18 cellular contexts compared by ENCODE assay signal in the genomic region with DNA sequence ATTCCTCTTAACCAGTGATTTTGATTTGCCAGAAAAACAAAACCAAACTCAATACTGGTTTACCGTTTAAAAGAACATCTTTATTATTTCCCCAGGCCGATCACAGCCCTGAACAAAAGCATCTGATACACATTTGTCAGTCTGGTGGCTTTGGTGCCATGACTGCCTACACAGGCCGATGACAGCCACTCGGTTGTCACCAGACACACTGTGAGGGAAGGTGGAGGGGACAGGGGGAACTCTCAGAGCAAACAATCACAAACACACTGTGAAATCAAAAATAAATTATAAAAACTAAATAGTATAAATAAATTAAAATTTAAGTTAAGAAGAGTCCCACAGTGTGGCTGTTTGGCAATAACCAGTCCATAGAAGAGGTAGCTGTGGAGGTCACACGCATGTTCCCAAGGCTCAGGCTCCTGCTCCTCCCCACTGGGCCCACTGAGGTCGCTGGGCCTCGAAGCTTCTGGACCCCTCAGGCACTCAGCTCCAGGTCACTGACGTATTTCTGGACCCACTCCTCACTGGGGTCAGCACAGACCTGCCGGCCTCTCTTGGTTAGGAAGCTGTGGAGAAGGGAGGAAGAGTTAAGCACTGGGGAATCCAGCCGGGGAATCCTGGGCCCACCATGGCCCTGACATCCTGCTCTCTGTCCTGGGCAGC. TPM values are rescaled to one million over a fixed set of nuclear protein-coding genes. Genes with fewer than 3 reads are reported as not detected.
A peak's percentile ranks its signal among the peaks of the same experiment; 100 is the strongest.
DNase-seq lines count a peak whose midpoint lies in the region; ATAC-seq and TF ChIP-seq lines count a peak whose summit lies in the region.
"Not testable (repeated sequence)": the region's sequence is repeated elsewhere in the genome, so short reads cannot be mapped to it uniquely, and the experiment has no call there.
"Had no signal": no experiment of that assay in that cellular context is flagged by ENCODE, and none has a peak within 500 bp of the region (broad histone marks: within the 10 kb centered on the region; RNA-seq: fewer than 3 reads in every experiment).

No MANE protein-coding gene starts in this region.

- not testable (repeated sequence) for H3K79me2 ChIP-seq in HCT116 (ENCODE audit: insufficient read depth, low read length); OCI-LY1 (ENCODE audit: insufficient read depth, low read length)

- peaks cover 33% of the 10 kb centered on the region for H3K27me3 Mint-ChIP-seq in activated naive CD8-positive, alpha-beta T cell treated with anti-CD3 and anti-CD28 coated beads, Interleukin-2, amount 50 U/mL, for 24 hours
- H3K27me3 Mint-ChIP-seq in endothelial cell (ENCODE audit: unreplicated experiment); natural killer cell treated with Interleukin-12 subunit alpha and Interleukin-12 subunit beta and Interleukin-15 and Interleukin-18, amount 100 ng/mL, for 72 hours: not testable (repeated sequence)

- not testable (repeated sequence) for BruUV-seq in HCT116 (replicated peaks; lab: Mats Ljungman, UMichigan)

- H3K9ac ChIP-seq in BLaER1; HCT116 (ENCODE audit: low read length); OCI-LY1 (ENCODE audit: low read length): not testable (repeated sequence)

- not testable (repeated sequence) for TF ChIP-seq RAD21 in HCT116 (IDR thresholded peaks at IDR 0.05; ENCODE audit: low read depth)

- H3K27ac ChIP-seq in BLaER1 (peak overlapping the region; percentile 59), OCI-LY1 (ENCODE audit: low read depth, low read length, poor library complexity, severe bottlenecking) (peak overlapping the region; percentile 54), spleen (peak overlapping the region in 5 of 8 donors; percentile 41 to 72 (median 70))
- H3K27ac ChIP-seq in HCT116 (ENCODE audit: low read depth, low read length), result not testable (repeated sequence)

- H3K27ac Mint-ChIP-seq in activated naive CD8-positive, alpha-beta T cell treated with anti-CD3 and anti-CD28 coated beads, Interleukin-2, amount 50 U/mL, for 24 hours, result peak overlapping the region; percentile 74
- peak overlapping the region; percentile 62 for H3K27ac Mint-ChIP-seq in endothelial cell (ENCODE audit: unreplicated experiment)
- peak overlapping the region; percentile 77 to 91 for H3K27ac Mint-ChIP-seq in natural killer cell treated with Interleukin-12 subunit alpha and Interleukin-12 subunit beta and Interleukin-15 and Interleukin-18, amount 100 ng/mL, for 72 hours

- not testable (repeated sequence) for H2AFZ ChIP-seq in HCT116 (ENCODE audit: low read depth, low read length, poor library complexity, severe bottlenecking); OCI-LY1 (ENCODE audit: low read length)

- H4K20me1 ChIP-seq in BLaER1; HCT116 (ENCODE audit: insufficient read depth); OCI-LY1 (ENCODE audit: insufficient read depth, low read length): not testable (repeated sequence)

- H3K4me1 ChIP-seq in BLaER1 (peaks cover 76% of the 10 kb centered on the region), OCI-LY1 (ENCODE audit: insufficient read depth, low read length, severe bottlenecking) (peaks cover 28% of the 10 kb centered on the region), spleen (peaks cover 0 to 94% (median 63%) of the 10 kb centered on the region in 6 donors)
- not testable (repeated sequence) for H3K4me1 ChIP-seq in HCT116 (ENCODE audit: control insufficient read depth in 1 of 2, insufficient read depth in 2 of 2, low read length in 2 of 2)

- H3K9me2 ChIP-seq in HCT116 (ENCODE audit: insufficient read depth); OCI-LY1 (ENCODE audit: low read depth, low read length): not testable (repeated sequence)

- H3K4me2 ChIP-seq in BLaER1, result peak overlapping the region; percentile 82
- not testable (repeated sequence) for H3K4me2 ChIP-seq in HCT116 (ENCODE audit: low read length); OCI-LY1 (ENCODE audit: low read length)

- not testable (repeated sequence) for H3K36me3 Mint-ChIP-seq in activated naive CD8-positive, alpha-beta T cell treated with anti-CD3 and anti-CD28 coated beads, Interleukin-2, amount 50 U/mL, for 24 hours (ENCODE audit: low read depth); endothelial cell (ENCODE audit: low read depth, unreplicated experiment); natural killer cell treated with Interleukin-12 subunit alpha and Interleukin-12 subunit beta and Interleukin-15 and Interleukin-18, amount 100 ng/mL, for 72 hours

- TF ChIP-seq POLR2A in HCT116 (IDR thresholded peaks at IDR 0.05; ENCODE audit: borderline replicate concordance, extremely low read depth, insufficient read depth, insufficient read length); spleen (IDR thresholded peaks at IDR 0.05): not testable (repeated sequence)

- RAD21 ChIA-PET in HCT116 (lab: Charles Lee; ENCODE audit: low non-redundant PET in 1 of 2, low total read pairs in 2 of 2, uncharacterized antibody in 2 of 2, unreplicated experiment in 2 of 2), result interaction anchor here in 1 of 2 experiments (0.7 kb wide), 1 partner anchor 12 kb away, joined by 3 read pairs; no protein-coding TSS in a partner anchor

- H3K9me3 Mint-ChIP-seq in activated naive CD8-positive, alpha-beta T cell treated with anti-CD3 and anti-CD28 coated beads, Interleukin-2, amount 50 U/mL, for 24 hours; endothelial cell (ENCODE audit: unreplicated experiment); natural killer cell treated with Interleukin-12 subunit alpha and Interleukin-12 subunit beta and Interleukin-15 and Interleukin-18, amount 100 ng/mL, for 72 hours: not testable (repeated sequence)

- H3K4me3 ChIP-seq in BLaER1; HCT116 (replicated peaks in 1 of 2; ENCODE audit: low read depth in 1 of 2, low read length in 2 of 2); OCI-LY1 (ENCODE audit: low read depth, low read length, poor library complexity, severe bottlenecking); spleen: not testable (repeated sequence)
- H3K4me3 ChIP-seq in GM06990 (replicated peaks; ENCODE audit: low read depth, low read length), result peak overlapping the region; percentile 18; the same call in 1 of the 2 replicates

- peak; percentile 17; the same call in 1 of the 2 replicates for ATAC-seq in HCT116
- ATAC-seq in activated naive CD8-positive, alpha-beta T cell treated with anti-CD3 and anti-CD28 coated beads, Interleukin-2, amount 50 U/mL, for 24 hours; natural killer cell treated with Interleukin-12 subunit alpha and Interleukin-12 subunit beta and Interleukin-15 and Interleukin-18, amount 100 ng/mL, for 72 hours: not testable (repeated sequence)

- not testable (repeated sequence) for H3F3A ChIP-seq in OCI-LY1 (ENCODE audit: insufficient read depth, low read length)

- DNase-seq in GM06990 (ENCODE audit: extremely low read depth, insufficient read length); HCT116 (ENCODE audit: low read depth, low spot score); activated naive CD8-positive, alpha-beta T cell treated with anti-CD3 and anti-CD28 coated beads, Interleukin-2, amount 50 U/mL, for 24 hours; endothelial cell (ENCODE audit: low spot score); natural killer cell treated with Interleukin-12 subunit alpha and Interleukin-12 subunit beta and Interleukin-15 and Interleukin-18, amount 100 ng/mL, for 72 hours (ENCODE audit: low spot score); spleen: not testable (repeated sequence)

- H3K36me3 ChIP-seq in BLaER1; GM06990 (ENCODE audit: control insufficient read depth, insufficient read depth, low read length); HCT116 (ENCODE audit: control insufficient read depth in 1 of 2, insufficient read depth in 2 of 2, low read length in 2 of 2); OCI-LY1 (ENCODE audit: insufficient read depth, low read length); spleen: not testable (repeated sequence)

- WGBS in spleen, 5 donors, result 83 to 94% (median 91%) methylated on average over 4 to 10 of the region's 10 CpGs

- intact Hi-C loops in HCT116 (cut with micrococcal nuclease); spleen (cut with DNase I; ENCODE audit: low total_unique reads): not testable (repeated sequence)

- peak overlapping the region; percentile 48 for H3K4me3 Mint-ChIP-seq in activated naive CD8-positive, alpha-beta T cell treated with anti-CD3 and anti-CD28 coated beads, Interleukin-2, amount 50 U/mL, for 24 hours
- not testable (repeated sequence) for H3K4me3 Mint-ChIP-seq in endothelial cell (ENCODE audit: unreplicated experiment)
- peak overlapping the region; percentile 16 for H3K4me3 Mint-ChIP-seq in natural killer cell treated with Interleukin-12 subunit alpha and Interleukin-12 subunit beta and Interleukin-15 and Interleukin-18, amount 100 ng/mL, for 72 hours

- H3K9me3 ChIP-seq in BLaER1; HCT116 (ENCODE audit: control insufficient read depth in 1 of 2, insufficient read depth in 1 of 2, low read depth in 1 of 2, low read length in 2 of 2); OCI-LY1 (ENCODE audit: low read length); spleen: not testable (repeated sequence)

- not testable (repeated sequence) for H3K27me3 ChIP-seq in BLaER1; GM06990 (replicated peaks; ENCODE audit: control insufficient read depth, insufficient read depth, low read length); HCT116 (ENCODE audit: insufficient read depth, low read length); OCI-LY1 (ENCODE audit: insufficient read depth, low read length); spleen (replicated peaks in 1 of 7)

- TF ChIP-seq CTCF in GM06990 (IDR thresholded peaks at IDR 0.05; ENCODE audit: insufficient read depth, low read length, poor library complexity, severe bottlenecking); HCT116 (IDR thresholded peaks at IDR 0.05 in 2 of 3, conservative IDR thresholded peaks at IDR 0.05 in 1 of 3; ENCODE audit: borderline replicate concordance in 1 of 3, insufficient read depth in 1 of 3, low read depth in 2 of 3, low read length in 2 of 3); OCI-LY1 (IDR thresholded peaks at IDR 0.05; ENCODE audit: low read length); endothelial cell (IDR thresholded peaks at IDR 0.05; ENCODE audit: unreplicated experiment); spleen (IDR thresholded peaks at IDR 0.05 in 8 of 11, conservative IDR thresholded peaks at IDR 0.05 in 3 of 11): not testable (repeated sequence)

- POLR2A ChIA-PET in HCT116 (lab: Charles Lee), result interaction anchor here (1.4 kb wide), 1 partner anchor 12 kb away, joined by 7 read pairs; no protein-coding TSS in a partner anchor

- CTCF ChIA-PET in HCT116 (lab: Charles Lee), result interaction anchor here (0.9 kb wide), 1 partner anchor 12 kb away, joined by 4 read pairs; no protein-coding TSS in a partner anchor

- peaks cover 71% of the 10 kb centered on the region for H3K4me1 Mint-ChIP-seq in activated naive CD8-positive, alpha-beta T cell treated with anti-CD3 and anti-CD28 coated beads, Interleukin-2, amount 50 U/mL, for 24 hours
- peaks cover 63% of the 10 kb centered on the region for H3K4me1 Mint-ChIP-seq in endothelial cell (ENCODE audit: unreplicated experiment)
- H3K4me1 Mint-ChIP-seq in natural killer cell treated with Interleukin-12 subunit alpha and Interleukin-12 subunit beta and Interleukin-15 and Interleukin-18, amount 100 ng/mL, for 72 hours (ENCODE audit: low read depth in 2 of 2), result peaks cover 72 to 91% of the 10 kb centered on the region in 2 donors

RNA-seq across cellular contexts. Expression of gene CCL3L1, which starts 1.6 kb away (rescaled TPM):
- total RNA-seq in HCT116 (2021; ENCODE audit: unreplicated experiment) (0.30 TPM), endothelial cell (ENCODE audit: unreplicated experiment) (4.0 TPM), spleen (1 to 10 TPM in 5 of 7 donors, under 1 TPM in 1, not detected in 1; 0.51 to 8.2 (median 3.7) TPM)
- 0.10 and 0.18 TPM in 2 replicates for polyA plus RNA-seq in HCT116 (2012)
- total RNA-seq in natural killer cell treated with Interleukin-12 subunit alpha and Interleukin-12 subunit beta and Interleukin-15 and Interleukin-18, amount 100 ng/mL, for 72 hours, result 10 to 100 TPM; 59.6 to 82.1 TPM
- polyA plus RNA-seq in spleen, result 1 to 10 TPM in 2 of 3 donors, under 1 TPM in 1; 0.93 to 2.0 (median 1.1) TPM
- total RNA-seq: CD4-positive, CD25-positive, alpha-beta regulatory T cell; H9; LHCN-M2; MCF 10A; PC-9; Right ventricle myocardium inferior; SJCRH30 had no signal
- polyA plus RNA-seq: CD4-positive, CD25-positive, alpha-beta regulatory T cell had no signal

RNA-seq across cellular contexts. Expression of gene CCL4L2, which starts 15.9 kb away (rescaled TPM):
- 0.37 TPM for total RNA-seq in HCT116 (2021; ENCODE audit: unreplicated experiment)
- polyA plus RNA-seq in HCT116 (2012), result not detected in 2 replicates
- total RNA-seq in endothelial cell (ENCODE audit: unreplicated experiment), result not detected
- total RNA-seq in natural killer cell treated with Interleukin-12 subunit alpha and Interleukin-12 subunit beta and Interleukin-15 and Interleukin-18, amount 100 ng/mL, for 72 hours, result 10 to 100 TPM; 24.9 to 37.4 TPM
- total RNA-seq in spleen, result 10 to 100 TPM in 3 of 7 donors, 1 to 10 TPM in 3, not detected in 1; 6.4 to 22.2 (median 14.9) TPM
- polyA plus RNA-seq in spleen, result 1 to 10 TPM; 2.3 to 8.5 (median 3.5) TPM
- total RNA-seq: CD4-positive, CD25-positive, alpha-beta regulatory T cell; H9; HFFc6; LHCN-M2; MCF 10A; PC-9; Right ventricle myocardium inferior; RPMI7951; SJCRH30 had no signal

RNA-seq across cellular contexts. Expression of gene TBC1D3B, which starts 18.5 kb away (rescaled TPM):
- total RNA-seq in HCT116 (2021; ENCODE audit: unreplicated experiment) (11.3 TPM), endothelial cell (ENCODE audit: unreplicated experiment) (8.9 TPM), spleen (10 to 100 TPM in 4 of 7 donors, 1 to 10 TPM in 2, not detected in 1; 4.3 to 13.5 (median 11.3) TPM)
- polyA plus RNA-seq in HCT116 (2012), result 4.1 and 4.5 TPM in 2 replicates
- 10 to 100 TPM in 1 of 2 donors, 1 to 10 TPM in 1; 9.2 to 10.7 TPM for total RNA-seq in natural killer cell treated with Interleukin-12 subunit alpha and Interleukin-12 subunit beta and Interleukin-15 and Interleukin-18, amount 100 ng/mL, for 72 hours
- 1 to 10 TPM; 1.3 to 4.3 (median 3.3) TPM for polyA plus RNA-seq in spleen
- total RNA-seq: RPMI7951 had no signal
- polyA plus RNA-seq: CD4-positive, CD25-positive, alpha-beta regulatory T cell; K562 had no signal

Comparison
In these comparisons a context has a peak if more than half of its experiments do, and no peak if none do; other contexts are left out.
1. RNA of gene CCL3L1, which starts 1.6 kb away (total RNA-seq): 59.6 to 82.1 TPM in natural killer cell treated with Interleukin-12 subunit alpha and Interleukin-12 subunit beta and Interleukin-15 and Interleukin-18, amount 100 ng/mL, for 72 hours; 4.0 TPM in endothelial cell (single experiment), 0.51 to 8.2 TPM in spleen and 0.30 TPM in HCT116 (single experiment); every median in the first group is over 4 times any median in the second.
2. Peak in every context shown above with its lines, with median percentiles within 50 percentile points of each other: H3K27ac Mint-ChIP-seq.